In the genomic region with DNA sequence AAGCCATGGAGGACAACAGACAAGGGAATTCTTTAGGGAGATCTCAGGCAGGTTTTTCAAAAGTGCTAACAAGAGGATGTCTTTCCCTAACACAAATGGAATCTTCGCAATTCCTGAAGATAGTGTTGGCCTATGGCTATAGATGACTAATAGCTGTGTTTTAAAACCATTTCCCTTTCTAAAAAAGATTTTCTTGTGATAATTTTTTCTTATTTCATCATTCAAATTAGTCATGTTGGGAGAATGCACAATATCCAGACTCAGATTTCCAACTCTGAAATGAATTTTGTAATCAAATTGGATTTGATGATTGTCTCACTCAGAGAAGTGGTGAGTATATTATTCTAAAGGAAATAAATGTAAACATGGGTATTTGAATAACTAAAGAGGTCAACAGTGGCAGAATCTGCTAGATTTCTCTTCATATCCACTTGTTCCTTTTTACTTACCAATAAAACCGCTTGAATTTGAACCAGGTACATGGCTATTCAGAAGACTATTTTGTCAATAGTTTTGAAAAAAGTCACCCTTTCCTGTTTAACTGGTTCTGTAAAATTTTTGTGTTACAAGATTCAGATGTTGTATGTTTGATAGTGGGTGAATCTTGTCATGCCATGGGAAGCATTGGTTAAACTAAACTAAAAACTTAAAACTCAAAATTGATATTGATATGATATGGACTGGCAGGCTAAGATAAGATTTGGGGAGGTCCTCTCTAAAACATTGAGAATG, we compare ENCODE assay signal across 23 cellular contexts.
DNase-seq lines count a peak whose midpoint lies in the region; FAIRE-seq and TF ChIP-seq lines count a peak whose summit lies in the region.
"Had no signal": no experiment of that assay in that cellular context is flagged by ENCODE, and none has a peak within 500 bp of the region (broad histone marks: within the 10 kb centered on the region; RNA-seq: fewer than 3 reads in every experiment).

No MANE protein-coding gene starts in this region.

- no peak overlapping the region for H3K4me3 ChIP-seq in astrocyte (ENCODE audit: insufficient read depth, low read depth, low read length)
- H3K4me3 ChIP-seq in lower leg skin (ENCODE audit: low read depth, poor library complexity, severe bottlenecking), result no peak overlapping the region
- H3K4me3 ChIP-seq: adrenal gland, spleen, vagina had no signal

- no peaks in the 10 kb centered on the region for H3K27me3 ChIP-seq in astrocyte (ENCODE audit: insufficient read depth, low read length)
- H3K27me3 ChIP-seq: adrenal gland, spleen, vagina had no signal

- H3K27me3 Mint-ChIP-seq in astrocyte (ENCODE audit: low read depth, unreplicated experiment), result no peaks in the 10 kb centered on the region
- H3K27me3 Mint-ChIP-seq: activated CD4-positive, alpha-beta T cell treated with anti-CD3 and anti-CD28 coated beads, Interleukin-2, amount 10 ng/mL, durations not matched to agents 24 days and 14 days; effector memory CD8-positive, alpha-beta T cell had no signal

- H3K36me3 Mint-ChIP-seq in astrocyte (ENCODE audit: low read depth, unreplicated experiment), result no peaks in the 10 kb centered on the region

- H3K4me2 ChIP-seq in astrocyte (ENCODE audit: low read length), result peak overlapping the region; percentile 40

- no peak for TF ChIP-seq POLR2A in lower leg skin (IDR thresholded peaks at IDR 0.05)

- TF ChIP-seq CTCF in astrocyte (IDR thresholded peaks at IDR 0.05; ENCODE audit: insufficient read depth, low read depth, low read length), result no peak
- TF ChIP-seq CTCF in lower leg skin (IDR thresholded peaks at IDR 0.05), result no peak

- no peak overlapping the region for H3K4me3 Mint-ChIP-seq in astrocyte (ENCODE audit: unreplicated experiment)
- H3K4me3 Mint-ChIP-seq: activated CD4-positive, alpha-beta T cell treated with anti-CD3 and anti-CD28 coated beads, Interleukin-2, amount 10 ng/mL, durations not matched to agents 24 days and 14 days; effector memory CD8-positive, alpha-beta T cell; H9; neural crest cell had no signal

- H3K79me2 ChIP-seq in astrocyte (ENCODE audit: insufficient read depth, low read length), result no peaks in the 10 kb centered on the region

- H3K27ac ChIP-seq in astrocyte (ENCODE audit: low read depth, low read length), result peak overlapping the region; percentile 35
- H3K27ac ChIP-seq: adrenal gland, spleen, vagina had no signal

- H3K27ac Mint-ChIP-seq in astrocyte (ENCODE audit: unreplicated experiment), result peak overlapping the region; percentile 75
- H3K27ac Mint-ChIP-seq: activated CD4-positive, alpha-beta T cell treated with anti-CD3 and anti-CD28 coated beads, Interleukin-2, amount 10 ng/mL, durations not matched to agents 24 days and 14 days; effector memory CD8-positive, alpha-beta T cell; H9 had no signal

- H3K9ac ChIP-seq in astrocyte (ENCODE audit: low read length), result no peak overlapping the region

- no peaks in the 10 kb centered on the region for H4K20me1 ChIP-seq in astrocyte (ENCODE audit: insufficient read depth, low read length)

- H3K9me3 ChIP-seq in astrocyte (ENCODE audit: insufficient read depth, low read depth, low read length), result no peaks in the 10 kb centered on the region

- FAIRE-seq in astrocyte (lab: Jason Lieb, UNC), result no peak
- FAIRE-seq: A204.1 had no signal

- H3K36me3 ChIP-seq in astrocyte (ENCODE audit: insufficient read depth, low read length), result no peaks in the 10 kb centered on the region
- H3K36me3 ChIP-seq: adrenal gland, spleen, vagina had no signal

- H3K4me1 ChIP-seq in astrocyte (ENCODE audit: insufficient read depth, low read length), result no peaks in the 10 kb centered on the region
- H3K4me1 ChIP-seq: adrenal gland, spleen, vagina had no signal

- peak; percentile 44 for DNase-seq in A172 (ENCODE audit: low spot score)
- peak; percentile 61 for DNase-seq in HT1080 (ENCODE audit: low read depth)
- DNase-seq in astrocyte (ENCODE audit: low read depth), result peak; percentile 59
- peak; percentile 17 for DNase-seq in fibroblast of the conjunctiva (ENCODE audit: low read depth)
- DNase-seq in lower leg skin (ENCODE audit: low spot score in 2 of 2), result no peak
- no peak for DNase-seq in activated T-cell treated with anti-CD3 and anti-CD28 coated beads, Interleukin-2, amount 50 U/mL, for 1 hour
- no peak for DNase-seq in activated effector memory CD4-positive, alpha-beta T cell treated with anti-CD3 and anti-CD28 coated beads, Interleukin-2, amount 50 U/mL, for 16 hours
- no peak for DNase-seq in NCI-H1105 (lab: John Stamatoyannopoulos, UW)
- DNase-seq: activated CD4-positive, alpha-beta T cell treated with anti-CD3 and anti-CD28 coated beads, Interleukin-2, amount 10 ng/mL, durations not matched to agents 24 days and 14 days; activated gamma-delta T cell; adrenal gland; effector memory CD8-positive, alpha-beta T cell; H9; MV-4-11; NCI-H1930; NCI-H510A; NK-92 treated with Interleukin-12 subunit alpha and Interleukin-12 subunit beta, amount 100 ng/mL, for 24 hours; RPMI8226; spleen; substantia nigra had no signal

- 79 to 88% methylated on average over 2 of the region's 2 CpGs for WGBS in lower leg skin, 2 donors

- no peak overlapping the region for H2AFZ ChIP-seq in astrocyte (ENCODE audit: low read depth, low read length)

- intact Hi-C loops in lower leg skin (cut with DNase I; ENCODE audit: low total_unique reads), result no loop called here

- peaks cover 11% of the 10 kb centered on the region for H3K9me3 Mint-ChIP-seq in astrocyte (ENCODE audit: unreplicated experiment)

- H3K4me1 Mint-ChIP-seq in astrocyte (ENCODE audit: low read depth, unreplicated experiment), result peaks cover 6% of the 10 kb centered on the region
- H3K4me1 Mint-ChIP-seq: activated CD4-positive, alpha-beta T cell treated with anti-CD3 and anti-CD28 coated beads, Interleukin-2, amount 10 ng/mL, durations not matched to agents 24 days and 14 days; H9; neural crest cell had no signal

Comparison
In these comparisons a context has a peak if more than half of its experiments do, and no peak if none do; other contexts are left out.
1. DNase-seq: peak in A172 (single experiment), HT1080 (single experiment), astrocyte (single experiment) and fibroblast of the conjunctiva (single experiment); none in lower leg skin (0 of 2), activated T-cell treated with anti-CD3 and anti-CD28 coated beads, Interleukin-2, amount 50 U/mL, for 1 hour (single experiment), activated effector memory CD4-positive, alpha-beta T cell treated with anti-CD3 and anti-CD28 coated beads, Interleukin-2, amount 50 U/mL, for 16 hours (single experiment) and NCI-H1105 (single experiment).